In the genomic region with DNA sequence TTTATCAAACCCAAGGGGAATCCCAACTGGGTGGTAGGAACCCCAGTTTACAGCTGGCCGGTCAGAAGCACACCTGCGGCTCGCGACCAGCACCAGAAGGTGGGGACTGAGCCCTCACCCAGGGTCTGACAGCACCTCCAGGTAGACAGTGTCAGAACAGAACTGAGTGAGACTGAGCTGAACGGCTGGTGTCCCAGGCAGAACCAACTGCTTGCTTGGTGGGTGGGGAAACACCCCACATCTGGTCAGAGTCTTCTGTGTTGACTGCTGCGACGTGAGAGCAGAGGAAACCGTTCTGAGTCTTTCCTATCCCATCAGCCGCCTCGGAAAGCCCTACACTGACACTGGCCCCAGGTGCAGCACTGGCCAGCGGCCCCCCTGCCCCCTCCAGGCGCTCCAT, we compare ENCODE assay signal across 14 cellular contexts.
DNase-seq lines count a peak whose midpoint lies in the region; ATAC-seq and TF ChIP-seq lines count a peak whose summit lies in the region.
"Had no signal": no experiment of that assay in that cellular context is flagged by ENCODE, and none has a peak within 500 bp of the region (broad histone marks: within the 10 kb centered on the region; RNA-seq: fewer than 3 reads in every experiment).

No MANE protein-coding gene starts in this region.

- POLR2A ChIA-PET in activated naive CD8-positive, alpha-beta T cell treated with anti-CD3 and anti-CD28 coated beads, Interleukin-2, amount 10 ng/mL, durations not matched to agents 7 days and 5 days (lab: Charles Lee): interaction anchor here (0.9 kb wide), 1 partner anchor 85 kb away, joined by 3 read pairs; no protein-coding TSS in a partner anchor

- H3K36me3 Mint-ChIP-seq in activated naive CD8-positive, alpha-beta T cell treated with anti-CD3 and anti-CD28 coated beads, Interleukin-2, amount 10 ng/mL, durations not matched to agents 7 days and 5 days: peaks cover 3% of the 10 kb centered on the region

- no peak overlapping the region for H3K27ac Mint-ChIP-seq in activated naive CD8-positive, alpha-beta T cell treated with anti-CD3 and anti-CD28 coated beads, Interleukin-2, amount 10 ng/mL, durations not matched to agents 7 days and 5 days

- TF ChIP-seq CTCF in GM13976 (IDR thresholded peaks at IDR 0.05; ENCODE audit: borderline replicate concordance, control extremely low read depth, extremely low read depth, insufficient read depth, missing control alignments) (no peak), colonic mucosa (IDR thresholded peaks at IDR 0.05) (no peak)

- H3K36me3 ChIP-seq in colonic mucosa: no peaks in the 10 kb centered on the region
- H3K36me3 ChIP-seq: breast epithelium had no signal

- H3K9me3 Mint-ChIP-seq in activated naive CD8-positive, alpha-beta T cell treated with anti-CD3 and anti-CD28 coated beads, Interleukin-2, amount 10 ng/mL, durations not matched to agents 7 days and 5 days: no peaks in the 10 kb centered on the region

- ATAC-seq in GM19455 (IDR thresholded peaks at IDR 0.05; ENCODE audit: unreplicated experiment) (peak; percentile 72), HG03045 (IDR thresholded peaks at IDR 0.05; ENCODE audit: unreplicated experiment) (peak; percentile 82)
- ATAC-seq in activated naive CD8-positive, alpha-beta T cell treated with anti-CD3 and anti-CD28 coated beads, Interleukin-2, amount 10 ng/mL, durations not matched to agents 7 days and 5 days (ENCODE audit: low read depth): peak; percentile 58
- ATAC-seq: HCT116 had no signal

- no peak overlapping the region for H3K9ac ChIP-seq in colonic mucosa (ENCODE audit: low read depth in 2 of 2, low read length in 2 of 2)

- H3K9me3 ChIP-seq in colonic mucosa: no peaks in the 10 kb centered on the region
- H3K9me3 ChIP-seq: breast epithelium, Caco-2, suprapubic skin had no signal

- no peak overlapping the region for H3K4me3 ChIP-seq in colonic mucosa
- H3K4me3 ChIP-seq: breast epithelium, suprapubic skin had no signal

- H3K27me3 Mint-ChIP-seq in activated naive CD8-positive, alpha-beta T cell treated with anti-CD3 and anti-CD28 coated beads, Interleukin-2, amount 10 ng/mL, durations not matched to agents 7 days and 5 days: no peaks in the 10 kb centered on the region

- H3K4me1 ChIP-seq in colonic mucosa: no peaks in the 10 kb centered on the region
- H3K4me1 ChIP-seq: breast epithelium, Caco-2, suprapubic skin had no signal

- in situ Hi-C loops in GM13976 (cut with MboI; ENCODE audit: low sequenced_read_pairs, unreplicated experiment): no loop called here

- H3K4me1 Mint-ChIP-seq in activated naive CD8-positive, alpha-beta T cell treated with anti-CD3 and anti-CD28 coated beads, Interleukin-2, amount 10 ng/mL, durations not matched to agents 7 days and 5 days: peaks cover 4% of the 10 kb centered on the region

- H3K27ac ChIP-seq in colonic mucosa: no peak overlapping the region
- H3K27ac ChIP-seq: breast epithelium, suprapubic skin had no signal

- H3K4me3 Mint-ChIP-seq in activated naive CD8-positive, alpha-beta T cell treated with anti-CD3 and anti-CD28 coated beads, Interleukin-2, amount 10 ng/mL, durations not matched to agents 7 days and 5 days: no peak overlapping the region

- no peaks in the 10 kb centered on the region for H3K27me3 ChIP-seq in colonic mucosa
- H3K27me3 ChIP-seq: breast epithelium, suprapubic skin had no signal

- DNase-seq in GM13976 (ENCODE audit: low spot score) (peak; percentile 95), NCI-H2029 (lab: John Stamatoyannopoulos, UW) (no peak), colonic mucosa (no peak), NCI-H345 treated with DMSO at 0.1 percent for 48 hours (lab: John Stamatoyannopoulos, UW; ENCODE audit: unreplicated experiment) (no peak), GM03348 (ENCODE audit: low spot score) (no peak)
- DNase-seq in activated naive CD8-positive, alpha-beta T cell treated with anti-CD3 and anti-CD28 coated beads, Interleukin-2, amount 10 ng/mL, durations not matched to agents 7 days and 5 days: no peak
- DNase-seq: Caco-2; MM.1S; stimulated activated CD4-positive, alpha-beta T cell treated with anti-CD3 and anti-CD28 coated beads, Interleukin-12 subunit alpha, Interleukin-12 subunit beta, amount 100 ng/mL, for 4 hours had no signal

- intact Hi-C loops in colonic mucosa (cut with DNase I): no loop called here
